In genomic region chr2:238025741-238026360, GRCh38 we compare ENCODE assay signal across 1 cellular context.
TF ChIP-seq lines count a peak whose summit lies in the region.

No MANE protein-coding gene starts in this region.

TF ChIP-seq in IMR-90, 13 proteins besides CTCF, POLR2A, EP300 and RAD21:
- TF ChIP-seq MAZ (IDR thresholded peaks at IDR 0.05; ENCODE audit: borderline replicate concordance, low read depth, low read length) (no peak), RCOR1 (IDR thresholded peaks at IDR 0.05; ENCODE audit: insufficient replicate concordance, low read length) (no peak), NFE2L2 (IDR thresholded peaks at IDR 0.05; ENCODE audit: low read depth, low read length) (no peak), RFX5 (IDR thresholded peaks at IDR 0.05; ENCODE audit: low read depth, low read length) (no peak), ELK1 (IDR thresholded peaks at IDR 0.05; ENCODE audit: borderline replicate concordance, low read depth, low read length) (no peak), BHLHE40 (IDR thresholded peaks at IDR 0.05; ENCODE audit: low read depth, low read length) (no peak), SMC3 (IDR thresholded peaks at IDR 0.05; ENCODE audit: low read depth, low read length) (no peak), CEBPB (IDR thresholded peaks at IDR 0.05; ENCODE audit: low read depth, low read length) (no peak), MXI1 (IDR thresholded peaks at IDR 0.05; ENCODE audit: borderline replicate concordance, low read depth, low read length) (no peak), CHD1 (IDR thresholded peaks at IDR 0.05; ENCODE audit: low read depth, low read length) (no peak), MAFK (IDR thresholded peaks at IDR 0.05; ENCODE audit: low read depth, low read length) (no peak)
- TF ChIP-seq, protein P1, sequence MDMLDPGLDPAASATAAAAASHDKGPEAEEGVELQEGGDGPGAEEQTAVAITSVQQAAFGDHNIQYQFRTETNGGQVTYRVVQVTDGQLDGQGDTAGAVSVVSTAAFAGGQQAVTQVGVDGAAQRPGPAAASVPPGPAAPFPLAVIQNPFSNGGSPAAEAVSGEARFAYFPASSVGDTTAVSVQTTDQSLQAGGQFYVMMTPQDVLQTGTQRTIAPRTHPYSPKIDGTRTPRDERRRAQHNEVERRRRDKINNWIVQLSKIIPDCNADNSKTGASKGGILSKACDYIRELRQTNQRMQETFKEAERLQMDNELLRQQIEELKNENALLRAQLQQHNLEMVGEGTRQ (IDR thresholded peaks at IDR 0.05; ENCODE audit: low read depth, low read length): no peak
